Comparison of ENCODE assay signal across 10 cellular contexts in the genomic region with DNA sequence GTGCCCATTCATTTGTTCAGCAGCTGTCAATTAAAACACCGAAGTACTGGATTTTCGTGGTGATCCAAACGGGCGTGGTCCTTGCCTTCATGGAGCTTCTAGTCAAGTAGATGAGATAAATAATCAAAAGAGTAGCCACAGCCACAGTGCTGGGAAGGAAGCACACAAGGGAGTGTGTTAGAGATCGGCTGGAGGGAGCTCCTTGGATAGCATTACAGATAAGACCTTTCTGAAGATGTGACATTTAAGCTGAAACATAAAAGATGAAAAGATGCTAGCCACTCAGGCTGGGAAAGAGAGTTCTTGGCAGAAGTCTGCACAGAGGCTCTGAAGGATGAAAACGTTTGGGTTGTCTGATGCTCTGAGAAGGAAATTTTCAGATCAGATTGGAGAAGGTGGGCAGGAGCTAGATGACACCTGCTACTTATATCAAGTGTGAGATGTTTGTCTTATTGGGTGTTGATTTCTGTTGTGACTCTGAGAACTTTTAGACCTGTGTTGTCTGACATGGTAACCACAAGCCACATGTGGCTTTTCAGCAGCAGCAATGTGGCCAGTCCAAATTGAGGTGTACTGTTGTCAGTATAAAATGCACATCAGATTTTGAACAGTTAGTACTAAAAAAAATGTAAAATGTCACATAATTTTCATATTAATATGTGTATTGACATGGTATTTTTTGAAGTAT.
DNase-seq lines count a peak whose midpoint lies in the region; ATAC-seq and TF ChIP-seq lines count a peak whose summit lies in the region.
"Had no signal": no experiment of that assay in that cellular context is flagged by ENCODE, and none has a peak within 500 bp of the region (broad histone marks: within the 10 kb centered on the region; RNA-seq: fewer than 3 reads in every experiment).

No MANE protein-coding gene starts in this region.

- H3K4me1 ChIP-seq in neutrophil (ENCODE audit: control insufficient read depth in 1 of 2, insufficient read depth in 1 of 2, low read depth in 1 of 2, low read length in 1 of 2): peaks cover 17 to 21% of the 10 kb centered on the region in 2 experiments

- no peak overlapping the region for H3K27ac Mint-ChIP-seq in activated CD4-positive, alpha-beta memory T cell treated with anti-CD3 and anti-CD28 coated beads, Interleukin-2, amount 10 ng/mL, durations not matched to agents 7 days and 5 days

- no peaks in the 10 kb centered on the region for H3K27me3 Mint-ChIP-seq in activated CD4-positive, alpha-beta memory T cell treated with anti-CD3 and anti-CD28 coated beads, Interleukin-2, amount 10 ng/mL, durations not matched to agents 7 days and 5 days

- no peak for TF ChIP-seq CTCF in neutrophil (IDR thresholded peaks at IDR 0.05)

- peaks cover 3% of the 10 kb centered on the region for H3K9me3 Mint-ChIP-seq in activated CD4-positive, alpha-beta memory T cell treated with anti-CD3 and anti-CD28 coated beads, Interleukin-2, amount 10 ng/mL, durations not matched to agents 7 days and 5 days

- ATAC-seq in GM18868 (IDR thresholded peaks at IDR 0.05; ENCODE audit: unreplicated experiment): peak; percentile 53
- peak; percentile 65 for ATAC-seq in HG02798 (IDR thresholded peaks at IDR 0.05; ENCODE audit: poor library complexity, unreplicated experiment)
- ATAC-seq: HCT116 had no signal

- intact Hi-C loops in posterior vena cava (cut with DNase I): no loop called here

- H3K27me3 ChIP-seq in neutrophil: no peaks in the 10 kb centered on the region

- POLR2A ChIA-PET in activated CD4-positive, alpha-beta memory T cell treated with anti-CD3 and anti-CD28 coated beads, Interleukin-2, amount 10 ng/mL, durations not matched to agents 7 days and 5 days (lab: Charles Lee): interaction anchor here (1.3 kb wide), 1 partner anchor 124 kb away, joined by 3 read pairs; a partner anchor contains a TSS

- H3K4me1 Mint-ChIP-seq in activated CD4-positive, alpha-beta memory T cell treated with anti-CD3 and anti-CD28 coated beads, Interleukin-2, amount 10 ng/mL, durations not matched to agents 7 days and 5 days: peaks cover 30% of the 10 kb centered on the region

- H3K36me3 Mint-ChIP-seq in activated CD4-positive, alpha-beta memory T cell treated with anti-CD3 and anti-CD28 coated beads, Interleukin-2, amount 10 ng/mL, durations not matched to agents 7 days and 5 days (ENCODE audit: low read depth): peaks cover 6% of the 10 kb centered on the region

- H3K36me3 ChIP-seq in neutrophil: peaks cover 19% of the 10 kb centered on the region
- H3K36me3 ChIP-seq: thoracic aorta had no signal

- no peak overlapping the region for H3K4me3 Mint-ChIP-seq in activated CD4-positive, alpha-beta memory T cell treated with anti-CD3 and anti-CD28 coated beads, Interleukin-2, amount 10 ng/mL, durations not matched to agents 7 days and 5 days

- H3K27ac ChIP-seq in neutrophil: peak overlapping the region; percentile 16
- H3K27ac ChIP-seq: thoracic aorta had no signal

- no peak overlapping the region for H3K4me3 ChIP-seq in neutrophil (ENCODE audit: low read depth in 1 of 2, low read length in 1 of 2)
- H3K4me3 ChIP-seq: thoracic aorta had no signal

- DNase-seq in activated CD4-positive, alpha-beta memory T cell treated with anti-CD3 and anti-CD28 coated beads, Interleukin-2, amount 10 ng/mL, durations not matched to agents 7 days and 5 days: peak; percentile 51
- DNase-seq in 8988T (no peak), posterior vena cava (ENCODE audit: low spot score) (no peak), NOMO-1 treated with DMSO at 0.1 percent for 48 hours (lab: John Stamatoyannopoulos, UW; ENCODE audit: unreplicated experiment) (no peak)
- DNase-seq: activated CD8-positive, alpha-beta memory T cell treated with anti-CD3 and anti-CD28 coated beads for 24 hours had no signal

- CTCF ChIA-PET in activated CD4-positive, alpha-beta memory T cell treated with anti-CD3 and anti-CD28 coated beads, Interleukin-2, amount 10 ng/mL, durations not matched to agents 7 days and 5 days (lab: Charles Lee): no interaction called here

- no peaks in the 10 kb centered on the region for H3K9me3 ChIP-seq in neutrophil
- H3K9me3 ChIP-seq: thoracic aorta had no signal
